2 cellular contexts compared by ENCODE assay signal in the genomic region with DNA sequence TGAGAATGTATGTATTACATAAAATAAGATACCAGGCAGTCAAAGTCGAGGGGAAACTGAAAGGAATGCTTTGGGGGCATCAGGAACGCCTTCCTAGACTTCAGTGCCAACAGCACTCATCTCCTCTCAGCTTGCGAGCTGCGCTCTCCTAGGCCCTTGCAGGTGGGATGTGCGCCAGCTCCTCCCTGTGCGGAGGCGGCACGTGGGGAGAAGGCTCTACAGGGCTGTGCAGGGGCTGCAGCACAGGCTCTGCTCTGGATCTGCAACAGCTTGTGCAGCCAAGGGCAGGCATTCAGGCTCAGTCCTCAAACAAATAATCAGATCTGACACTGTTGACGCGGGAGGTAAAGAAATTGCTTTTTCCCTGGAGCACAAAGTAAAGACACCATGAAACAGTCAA.
TF ChIP-seq lines count a peak whose summit lies in the region.

No MANE protein-coding gene starts in this region.

TF ChIP-seq in HepG2, 621 proteins besides CTCF, POLR2A, EP300 and RAD21:
- TF ChIP-seq, protein P1, sequence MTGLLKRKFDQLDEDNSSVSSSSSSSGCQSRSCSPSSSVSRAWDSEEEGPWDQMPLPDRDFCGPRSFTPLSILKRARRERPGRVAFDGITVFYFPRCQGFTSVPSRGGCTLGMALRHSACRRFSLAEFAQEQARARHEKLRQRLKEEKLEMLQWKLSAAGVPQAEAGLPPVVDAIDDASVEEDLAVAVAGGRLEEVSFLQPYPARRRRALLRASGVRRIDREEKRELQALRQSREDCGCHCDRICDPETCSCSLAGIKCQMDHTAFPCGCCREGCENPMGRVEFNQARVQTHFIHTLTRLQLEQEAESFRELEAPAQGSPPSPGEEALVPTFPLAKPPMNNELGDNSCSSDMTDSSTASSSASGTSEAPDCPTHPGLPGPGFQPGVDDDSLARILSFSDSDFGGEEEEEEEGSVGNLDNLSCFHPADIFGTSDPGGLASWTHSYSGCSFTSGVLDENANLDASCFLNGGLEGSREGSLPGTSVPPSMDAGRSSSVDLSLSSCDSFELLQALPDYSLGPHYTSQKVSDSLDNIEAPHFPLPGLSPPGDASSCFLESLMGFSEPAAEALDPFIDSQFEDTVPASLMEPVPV (CRISPR knock-in tag; IDR thresholded peaks at IDR 0.05) = no peak
- no peak for TF ChIP-seq KDM5A (IDR thresholded peaks at IDR 0.05; ENCODE audit: borderline replicate concordance, low read length)
TF ChIP-seq in HepG2: peak in this region for 0.

TF ChIP-seq in H1, 55 proteins besides CTCF, POLR2A, EP300 and RAD21:
- TF ChIP-seq CBX5 (IDR thresholded peaks at IDR 0.05; ENCODE audit: low read depth, low read length) (no peak), KDM4A (IDR thresholded peaks at IDR 0.05; ENCODE audit: low read depth, low read length, severe bottlenecking) (no peak), HDAC2 (IDR thresholded peaks at IDR 0.05; ENCODE audit: borderline replicate concordance in 1 of 2, low read depth in 2 of 2, low read length in 2 of 2) (no peak), GABPA (IDR thresholded peaks at IDR 0.05; ENCODE audit: borderline replicate concordance, insufficient read depth, low read length) (no peak), CTBP2 (IDR thresholded peaks at IDR 0.05; ENCODE audit: borderline replicate concordance, insufficient read depth, insufficient read length, low read length) (no peak), CBX8 (IDR thresholded peaks at IDR 0.05; ENCODE audit: borderline replicate concordance, low read depth, low read length) (no peak), POLR2AphosphoS5 (IDR thresholded peaks at IDR 0.05; ENCODE audit: low read depth, low read length) (no peak), NANOG (IDR thresholded peaks at IDR 0.05; ENCODE audit: insufficient read depth, low read depth, low read length, poor library complexity, severe bottlenecking) (no peak), CHD1 (IDR thresholded peaks at IDR 0.05; ENCODE audit: low read depth, low read length) (no peak), E2F6 (IDR thresholded peaks at IDR 0.05) (no peak)
